ENCODE assay signal across 13 cellular contexts in genomic region chr11:123473941-123474668, GRCh38. TPM values are rescaled to one million over a fixed set of nuclear protein-coding genes. Genes with fewer than 3 reads are reported as not detected.
A peak's percentile ranks its signal among the peaks of the same experiment; 100 is the strongest.
DNase-seq lines count a peak whose midpoint lies in the region; ATAC-seq, FAIRE-seq and TF ChIP-seq lines count a peak whose summit lies in the region.
"Had no signal": no experiment of that assay in that cellular context is flagged by ENCODE, and none has a peak within 500 bp of the region (broad histone marks: within the 10 kb centered on the region; RNA-seq: fewer than 3 reads in every experiment).

No MANE protein-coding gene starts in this region.

- no peak for FAIRE-seq in bronchial epithelial cell (lab: Jason Lieb, UNC)

- TF ChIP-seq CTCF in bronchial epithelial cell (IDR thresholded peaks at IDR 0.05; ENCODE audit: insufficient read depth, low read length, severe bottlenecking), result no peak

- no peaks in the 10 kb centered on the region for H3K36me3 ChIP-seq in bronchial epithelial cell (ENCODE audit: control insufficient read depth, insufficient read depth, low read length)
- H3K36me3 ChIP-seq: esophagus muscularis mucosa, right lobe of liver, SJCRH30 had no signal

- ATAC-seq in HG03095 (IDR thresholded peaks at IDR 0.05; ENCODE audit: unreplicated experiment), result no peak

- no peak overlapping the region for H3K4me3 ChIP-seq in bronchial epithelial cell (ENCODE audit: low read depth, low read length)
- H3K4me3 ChIP-seq: esophagus muscularis mucosa, right lobe of liver, SJCRH30 had no signal

- DNase-seq in COLO829 (ENCODE audit: low spot score), result peak; percentile 74
- peak; percentile 47 for DNase-seq in NCI-H82 (lab: John Stamatoyannopoulos, UW)
- DNase-seq in bronchial epithelial cell (ENCODE audit: low read depth), result peak; percentile 95
- DNase-seq in non-pigmented ciliary epithelial cell (ENCODE audit: low read depth), result peak; percentile 88
- DNase-seq in GF-D8 (lab: John Stamatoyannopoulos, UW), result no peak
- DNase-seq in NCI-H2171 (lab: John Stamatoyannopoulos, UW), result no peak
- no peak for DNase-seq in OCI-M2 (lab: John Stamatoyannopoulos, UW; ENCODE audit: unreplicated experiment)
- DNase-seq: activated naive CD8-positive, alpha-beta T cell treated with anti-CD3 and anti-CD28 coated beads for 36 hours; NCI-H1694 treated with DMSO at 0.1 percent for 48 hours; right lobe of liver; SJCRH30 had no signal

- no peaks in the 10 kb centered on the region for H3K27me3 ChIP-seq in bronchial epithelial cell (ENCODE audit: control insufficient read depth, insufficient read depth, low read length)
- H3K27me3 ChIP-seq: esophagus muscularis mucosa, right lobe of liver, SJCRH30 had no signal

RNA-seq across cellular contexts. Expression of gene GRAMD1B, which starts 44.0 kb away (rescaled TPM):
- 0.26 and 1.4 TPM in 2 replicates for total RNA-seq in bronchial epithelial cell

Comparison
In these comparisons a context has a peak if more than half of its experiments do, and no peak if none do; other contexts are left out.
1. DNase-seq: peak in COLO829 (single experiment), NCI-H82 (single experiment), bronchial epithelial cell (single experiment) and non-pigmented ciliary epithelial cell (single experiment); none in GF-D8 (single experiment), NCI-H2171 (single experiment) and OCI-M2 (single experiment).